In genomic region chr4:1686440-1687036, GRCh38 we compare ENCODE assay signal across 15 cellular contexts. TPM values are rescaled to one million over a fixed set of nuclear protein-coding genes. Genes with fewer than 3 reads are reported as not detected.
DNase-seq lines count a peak whose midpoint lies in the region; ATAC-seq and TF ChIP-seq lines count a peak whose summit lies in the region.
"Had no signal": no experiment of that assay in that cellular context is flagged by ENCODE, and none has a peak within 500 bp of the region (broad histone marks: within the 10 kb centered on the region; RNA-seq: fewer than 3 reads in every experiment).

No MANE protein-coding gene starts in this region.

- peak overlapping the region; percentile 29; the same call in 1 of the 2 replicates for H3K27ac ChIP-seq in Panc1 (ENCODE audit: low read length)

- H3K36me3 Mint-ChIP-seq in activated naive CD8-positive, alpha-beta T cell treated with anti-CD3 and anti-CD28 coated beads, Interleukin-2, amount 10 ng/mL, durations not matched to agents 7 days and 5 days, result peaks cover 5% of the 10 kb centered on the region
- peaks cover 18% of the 10 kb centered on the region for H3K36me3 Mint-ChIP-seq in activated naive CD8-positive, alpha-beta T cell treated with anti-CD3 and anti-CD28 coated beads, Interleukin-2, amount 50 U/mL, for 24 hours (ENCODE audit: low read depth)
- H3K36me3 Mint-ChIP-seq in immature natural killer cell, result peaks cover 0 to 3% (median 0%) of the 10 kb centered on the region in 3 donors
- peaks cover 9% of the 10 kb centered on the region for H3K36me3 Mint-ChIP-seq in type B pancreatic cell

- peaks cover 7% of the 10 kb centered on the region for H3K27me3 Mint-ChIP-seq in activated naive CD8-positive, alpha-beta T cell treated with anti-CD3 and anti-CD28 coated beads, Interleukin-2, amount 10 ng/mL, durations not matched to agents 7 days and 5 days
- peaks cover 3% of the 10 kb centered on the region for H3K27me3 Mint-ChIP-seq in activated naive CD8-positive, alpha-beta T cell treated with anti-CD3 and anti-CD28 coated beads, Interleukin-2, amount 50 U/mL, for 24 hours
- H3K27me3 Mint-ChIP-seq in immature natural killer cell (ENCODE audit: low read depth in 3 of 3) (peaks cover 6 to 7% (median 7%) of the 10 kb centered on the region in 3 donors), type B pancreatic cell (peaks cover 11% of the 10 kb centered on the region)

- POLR2A ChIA-PET in activated naive CD8-positive, alpha-beta T cell treated with anti-CD3 and anti-CD28 coated beads, Interleukin-2, amount 10 ng/mL, durations not matched to agents 7 days and 5 days (lab: Charles Lee), result no interaction called here
- POLR2A ChIA-PET in Panc1 (lab: Charles Lee), result no interaction called here

- peaks cover 15% of the 10 kb centered on the region for H3K4me1 ChIP-seq in Panc1 (ENCODE audit: control insufficient read depth, insufficient read depth, low read length)

- H3K4me3 Mint-ChIP-seq in activated naive CD8-positive, alpha-beta T cell treated with anti-CD3 and anti-CD28 coated beads, Interleukin-2, amount 10 ng/mL, durations not matched to agents 7 days and 5 days, result no peak overlapping the region
- H3K4me3 Mint-ChIP-seq in activated naive CD8-positive, alpha-beta T cell treated with anti-CD3 and anti-CD28 coated beads, Interleukin-2, amount 50 U/mL, for 24 hours, result no peak overlapping the region
- H3K4me3 Mint-ChIP-seq in immature natural killer cell (peak overlapping the region in 4 of 5 donors; percentile 27 to 68 (median 46)), type B pancreatic cell (peak overlapping the region; percentile 68)

- in situ Hi-C loops in Panc1 (cut with HindIII; ENCODE audit: low pct_unique_long_range_greater_than_20kb, low sequenced_read_pairs), result no loop called here

- H3K36me3 ChIP-seq in Panc1 (ENCODE audit: control insufficient read depth, insufficient read depth, low read length), result no peaks in the 10 kb centered on the region; the same call in none of the 2 replicates

- peak overlapping the region; percentile 12 for H3K27ac Mint-ChIP-seq in activated naive CD8-positive, alpha-beta T cell treated with anti-CD3 and anti-CD28 coated beads, Interleukin-2, amount 10 ng/mL, durations not matched to agents 7 days and 5 days
- no peak overlapping the region for H3K27ac Mint-ChIP-seq in activated naive CD8-positive, alpha-beta T cell treated with anti-CD3 and anti-CD28 coated beads, Interleukin-2, amount 50 U/mL, for 24 hours
- H3K27ac Mint-ChIP-seq in immature natural killer cell (peak overlapping the region in 1 of 6 donors; percentile 36), type B pancreatic cell (no peak overlapping the region)

- no peaks in the 10 kb centered on the region for H3K27me3 ChIP-seq in Panc1 (ENCODE audit: control insufficient read depth, insufficient read depth, low read length)
- H3K27me3 ChIP-seq: MG63, stomach had no signal

- peaks cover 8% of the 10 kb centered on the region for H3K4me1 Mint-ChIP-seq in activated naive CD8-positive, alpha-beta T cell treated with anti-CD3 and anti-CD28 coated beads, Interleukin-2, amount 10 ng/mL, durations not matched to agents 7 days and 5 days
- H3K4me1 Mint-ChIP-seq in activated naive CD8-positive, alpha-beta T cell treated with anti-CD3 and anti-CD28 coated beads, Interleukin-2, amount 50 U/mL, for 24 hours, result peaks cover 11% of the 10 kb centered on the region
- H3K4me1 Mint-ChIP-seq in immature natural killer cell (peaks cover 10 to 13% of the 10 kb centered on the region in 2 donors), type B pancreatic cell (ENCODE audit: unreplicated experiment) (peaks cover 6% of the 10 kb centered on the region)

- intact Hi-C loops in Panc1 (cut with micrococcal nuclease; ENCODE audit: unreplicated experiment), result no loop called here

- TF ChIP-seq CTCF in Panc1 (IDR thresholded peaks at IDR 0.05), result no peak
- no peak for TF ChIP-seq CTCF in type B pancreatic cell (conservative IDR thresholded peaks at IDR 0.05)

- CTCF ChIA-PET in Panc1 (lab: Charles Lee), result no interaction called here

- no peak for ATAC-seq in activated naive CD8-positive, alpha-beta T cell treated with anti-CD3 and anti-CD28 coated beads, Interleukin-2, amount 10 ng/mL, durations not matched to agents 7 days and 5 days (ENCODE audit: low read depth)
- no peak for ATAC-seq in activated naive CD8-positive, alpha-beta T cell treated with anti-CD3 and anti-CD28 coated beads, Interleukin-2, amount 50 U/mL, for 24 hours
- no peak for ATAC-seq in Panc1
- no peak for ATAC-seq in HG02885 (IDR thresholded peaks at IDR 0.05; ENCODE audit: poor library complexity, unreplicated experiment)
- no peak for ATAC-seq in GM21390 (IDR thresholded peaks at IDR 0.05; ENCODE audit: unreplicated experiment)
- ATAC-seq in HG02870 (IDR thresholded peaks at IDR 0.05; ENCODE audit: unreplicated experiment), result no peak
- ATAC-seq: left lobe of liver had no signal

- BruUV-seq in Panc1 (replicated peaks; lab: Mats Ljungman, UMichigan), result no TSS peak

- no peaks in the 10 kb centered on the region for H3K9me3 Mint-ChIP-seq in activated naive CD8-positive, alpha-beta T cell treated with anti-CD3 and anti-CD28 coated beads, Interleukin-2, amount 10 ng/mL, durations not matched to agents 7 days and 5 days
- no peaks in the 10 kb centered on the region for H3K9me3 Mint-ChIP-seq in activated naive CD8-positive, alpha-beta T cell treated with anti-CD3 and anti-CD28 coated beads, Interleukin-2, amount 50 U/mL, for 24 hours
- H3K9me3 Mint-ChIP-seq in immature natural killer cell (no peaks in the 10 kb centered on the region), type B pancreatic cell (no peaks in the 10 kb centered on the region)

- DNase-seq in activated naive CD8-positive, alpha-beta T cell treated with anti-CD3 and anti-CD28 coated beads, Interleukin-2, amount 10 ng/mL, durations not matched to agents 7 days and 5 days, result no peak
- no peak for DNase-seq in activated naive CD8-positive, alpha-beta T cell treated with anti-CD3 and anti-CD28 coated beads, Interleukin-2, amount 50 U/mL, for 24 hours
- DNase-seq in Panc1 (ENCODE audit: low read depth, low spot score) (no peak), immature natural killer cell (no peak), type B pancreatic cell (ENCODE audit: extremely low spot score, unreplicated experiment) (no peak)
- DNase-seq: activated effector memory CD4-positive, alpha-beta T cell treated with Interleukin-2 at 50 U/mL for 16 hours; foreskin fibroblast; MG63; NCI-H187 treated with DMSO at 0.1 percent for 48 hours; NCI-H510A treated with DMSO at 0.1 percent for 48 hours; stomach had no signal

- H3K9me3 ChIP-seq in Panc1 (ENCODE audit: control insufficient read depth, insufficient read depth, low read depth, low read length), result no peaks in the 10 kb centered on the region
- H3K9me3 ChIP-seq: MG63, stomach had no signal

- H3K4me3 ChIP-seq in Panc1 (ENCODE audit: low read depth in 2 of 2, low read length in 2 of 2), result no peak overlapping the region
- H3K4me3 ChIP-seq: MG63, stomach had no signal

RNA-seq across cellular contexts. Expression of gene FAM53A, which starts 2.4 kb away (rescaled TPM):
- under 1 TPM; 0.54 to 0.97 TPM for total RNA-seq in activated naive CD8-positive, alpha-beta T cell treated with anti-CD3 and anti-CD28 coated beads, Interleukin-2, amount 10 ng/mL, durations not matched to agents 7 days and 5 days
- total RNA-seq in Panc1 (2021; ENCODE audit: unreplicated experiment) (7.0 TPM), type B pancreatic cell (ENCODE audit: low replicate concordance) (0.90 and 3.2 TPM in 2 replicates)
- 4.6 TPM for polyA plus RNA-seq in Panc1 (2012; ENCODE audit: insufficient read length)
- 1 to 10 TPM in 1 of 3 donors, under 1 TPM in 2; 0.38 to 2.6 (median 0.83) TPM for polyA plus RNA-seq in immature natural killer cell

RNA-seq across cellular contexts. Expression of gene SLBP, which starts 25.6 kb away (rescaled TPM):
- total RNA-seq in activated naive CD8-positive, alpha-beta T cell treated with anti-CD3 and anti-CD28 coated beads, Interleukin-2, amount 10 ng/mL, durations not matched to agents 7 days and 5 days, result 100 to 1,000 TPM in 1 of 2 experiments, 10 to 100 TPM in 1; 99.7 to 103 TPM
- total RNA-seq in Panc1 (2021; ENCODE audit: unreplicated experiment), result 73.4 TPM
- 81.0 TPM for polyA plus RNA-seq in Panc1 (2012; ENCODE audit: insufficient read length)
- 10 to 100 TPM; 59.0 to 71.6 (median 61.7) TPM for polyA plus RNA-seq in immature natural killer cell
- total RNA-seq in type B pancreatic cell (ENCODE audit: low replicate concordance), result 40.2 and 46.0 TPM in 2 replicates

RNA-seq across cellular contexts. Expression of gene TMEM129, which starts 34.6 kb away (rescaled TPM):
- 10 to 100 TPM; 27.5 to 27.6 TPM for total RNA-seq in activated naive CD8-positive, alpha-beta T cell treated with anti-CD3 and anti-CD28 coated beads, Interleukin-2, amount 10 ng/mL, durations not matched to agents 7 days and 5 days
- total RNA-seq in Panc1 (2021; ENCODE audit: unreplicated experiment) (32.6 TPM), type B pancreatic cell (ENCODE audit: low replicate concordance) (38.5 and 41.0 TPM in 2 replicates)
- polyA plus RNA-seq in Panc1 (2012; ENCODE audit: insufficient read length), result 37.6 TPM
- polyA plus RNA-seq in immature natural killer cell, result 10 to 100 TPM; 25.5 to 37.9 (median 37.3) TPM

RNA-seq across cellular contexts. Expression of gene TACC3, which starts 34.8 kb away (rescaled TPM):
- 100 to 1,000 TPM; 234 to 235 TPM for total RNA-seq in activated naive CD8-positive, alpha-beta T cell treated with anti-CD3 and anti-CD28 coated beads, Interleukin-2, amount 10 ng/mL, durations not matched to agents 7 days and 5 days
- total RNA-seq in Panc1 (2021; ENCODE audit: unreplicated experiment) (106 TPM), type B pancreatic cell (ENCODE audit: low replicate concordance) (35.9 and 91.4 TPM in 2 replicates)
- 82.2 TPM for polyA plus RNA-seq in Panc1 (2012; ENCODE audit: insufficient read length)
- polyA plus RNA-seq in immature natural killer cell, result 10 to 100 TPM in 1 of 3 donors, 1 to 10 TPM in 2; 5.0 to 11.9 (median 7.3) TPM

Comparison
In these comparisons a context has a peak if more than half of its experiments do, and no peak if none do; other contexts are left out.
1. H3K4me3 Mint-ChIP-seq: peak in immature natural killer cell (4 of 5) and type B pancreatic cell (single experiment); none in activated naive CD8-positive, alpha-beta T cell treated with anti-CD3 and anti-CD28 coated beads, Interleukin-2, amount 10 ng/mL, durations not matched to agents 7 days and 5 days (single experiment) and activated naive CD8-positive, alpha-beta T cell treated with anti-CD3 and anti-CD28 coated beads, Interleukin-2, amount 50 U/mL, for 24 hours (single experiment).